8 cellular contexts compared by ENCODE assay signal in genomic region chr14:35808658-35809563, GRCh38. TPM values are rescaled to one million over a fixed set of nuclear protein-coding genes. Genes with fewer than 3 reads are reported as not detected.
DNase-seq lines count a peak whose midpoint lies in the region; ATAC-seq and TF ChIP-seq lines count a peak whose summit lies in the region.
"Not testable (repeated sequence)": the region's sequence is repeated elsewhere in the genome, so short reads cannot be mapped to it uniquely, and the experiment has no call there.

RALGAPA1 (minus strand) TSS chr14:35809295; CDS start chr14:35808835, 460 bp downstream.

- in situ Hi-C loops in mammary epithelial cell (cut with MboI; ENCODE audit: low sequenced_read_pairs in 2 of 2), result not testable (repeated sequence)

- H3K4me3 ChIP-seq in WERI-Rb-1 (ENCODE audit: low read depth, low read length), result peak within 1 kb of the TSS; percentile 76
- H3K4me3 ChIP-seq in mammary epithelial cell (replicated peaks in 1 of 3; ENCODE audit: insufficient read depth in 1 of 3, low read depth in 2 of 3, low read length in 3 of 3), result peak within 1 kb of the TSS; percentile 60 to 77 (median 68)
- peak within 1 kb of the TSS; percentile 88 for H3K4me3 ChIP-seq in iPS-20b (ENCODE audit: low read length)
- H3K4me3 ChIP-seq in skin epidermis, result peak within 1 kb of the TSS; percentile 56 to 85 (median 74)

- CTCF ChIA-PET in mammary epithelial cell (lab: Charles Lee; ENCODE audit: low non-redundant PET), result interaction anchor here (0.5 to 1.1 kb wide), 3 partner anchors 9 to 119 kb away, joined by 3 to 6 read pairs (median 5); partner anchors contain the start of gene BRMS1L

- peak; percentile 92 for DNase-seq in AG08395 (ENCODE audit: low spot score)
- DNase-seq in NCI-H2196 treated with DMSO at 0.1 percent for 48 hours (lab: John Stamatoyannopoulos, UW; ENCODE audit: unreplicated experiment), result peak; percentile 93
- peak; percentile 95 for DNase-seq in WERI-Rb-1
- DNase-seq in mammary epithelial cell, result peak; percentile 95

- peaks cover 33% of the 10 kb centered on the region for H3K79me2 ChIP-seq in mammary epithelial cell (ENCODE audit: insufficient read depth, low read length)

- BruUV-seq in mammary epithelial cell (replicated peaks; lab: Mats Ljungman, UMichigan), result TSS peak; percentile 21

- ATAC-seq in GM18873 (IDR thresholded peaks at IDR 0.05; ENCODE audit: low FRiP score, unreplicated experiment) (peak; percentile 94), HG03139 (IDR thresholded peaks at IDR 0.05; ENCODE audit: unreplicated experiment) (peak; percentile 99)

- H2AFZ ChIP-seq in mammary epithelial cell (ENCODE audit: low read depth, low read length), result peak within 1 kb of the TSS; percentile 95

- not testable (repeated sequence) for H3K4me1 ChIP-seq in mammary epithelial cell (ENCODE audit: insufficient read depth, low read length); iPS-20b (ENCODE audit: insufficient read depth, low read length)

- H3K27ac ChIP-seq in WERI-Rb-1 (peak within 1 kb of the TSS; percentile 87), mammary epithelial cell (ENCODE audit: insufficient read depth, low read depth, low read length) (peak within 1 kb of the TSS; percentile 43), skin epidermis (peak within 1 kb of the TSS; percentile 56 to 97 (median 90))
- not testable (repeated sequence) for H3K27ac ChIP-seq in iPS-20b (ENCODE audit: low read length)

- H3K9me3 ChIP-seq in WERI-Rb-1 (ENCODE audit: severe bottlenecking); mammary epithelial cell (replicated peaks; ENCODE audit: insufficient read depth, low read length); iPS-20b (ENCODE audit: insufficient read depth, low read depth, low read length): not testable (repeated sequence)

- not testable (repeated sequence) for H4K20me1 ChIP-seq in mammary epithelial cell (ENCODE audit: insufficient read depth, low read length)

- dilution Hi-C loops in mammary epithelial cell (cut with HindIII; ENCODE audit: low sequenced_read_pairs), result not testable (repeated sequence)

- H3K4me2 ChIP-seq in mammary epithelial cell (ENCODE audit: insufficient read depth, low read depth, low read length), result peak within 1 kb of the TSS; percentile 79

- not testable (repeated sequence) for H3K36me3 ChIP-seq in WERI-Rb-1; mammary epithelial cell (ENCODE audit: insufficient read depth, low read length); iPS-20b (ENCODE audit: insufficient read depth, low read depth, low read length)

- not testable (repeated sequence) for H3K27me3 ChIP-seq in WERI-Rb-1 (ENCODE audit: insufficient read depth, low read depth, severe bottlenecking); mammary epithelial cell (ENCODE audit: insufficient read depth, low read length); iPS-20b (ENCODE audit: insufficient read depth, low read length)

- intact Hi-C loops in mammary epithelial cell (cut with micrococcal nuclease), result loop anchor here (1.0 kb wide), 1 partner anchor 17 kb away; the partner anchor contains the start of gene BRMS1L

- WGBS in mammary epithelial cell (ENCODE audit: low coverage, missing lambda C conversion rate), result 1% methylated on average over 32 of the region's 64 CpGs

- peak; percentile 52 for TF ChIP-seq CTCF in WERI-Rb-1 (IDR thresholded peaks at IDR 0.05; ENCODE audit: low read depth, low read length)
- TF ChIP-seq CTCF in mammary epithelial cell (conservative IDR thresholded peaks at IDR 0.05 in 1 of 2, IDR thresholded peaks at IDR 0.05 in 1 of 2; ENCODE audit: extremely low read depth in 1 of 2, insufficient read depth in 1 of 2, low read depth in 1 of 2, low read length in 2 of 2), result peak; percentile 22 to 50

- H3K9ac ChIP-seq in mammary epithelial cell (ENCODE audit: insufficient read depth, low read length) (peak within 1 kb of the TSS; percentile 54), iPS-20b (ENCODE audit: low read depth, low read length) (peak within 1 kb of the TSS; percentile 83)

RNA-seq across cellular contexts. Expression of gene RALGAPA1, which starts in this region (rescaled TPM):
- total RNA-seq in mammary epithelial cell, result 10 to 100 TPM; 39.3 to 40.4 TPM
- 5.3 TPM for polyA plus RNA-seq in mammary epithelial cell
- 20.9 TPM for polyA minus RNA-seq in mammary epithelial cell
